8 cellular contexts compared by ENCODE assay signal in genomic region chr4:73067971-73068394, GRCh38.
DNase-seq lines count a peak whose midpoint lies in the region; ATAC-seq and TF ChIP-seq lines count a peak whose summit lies in the region.

No MANE protein-coding gene starts in this region.

- no peaks in the 10 kb centered on the region for H4K20me1 ChIP-seq in Loucy (ENCODE audit: insufficient read depth, low read length, poor library complexity, severe bottlenecking)

- no peak for TF ChIP-seq CTCF in Loucy (conservative IDR thresholded peaks at IDR 0.05; ENCODE audit: low read length)
- no peak for TF ChIP-seq CTCF in cardiac fibroblast (IDR thresholded peaks at IDR 0.05; ENCODE audit: low read depth, low read length)

- peaks cover 32% of the 10 kb centered on the region for H3K79me2 ChIP-seq in Loucy (ENCODE audit: insufficient read depth, low read length)

- DNase-seq in CD1c-positive myeloid dendritic cell (ENCODE audit: extremely low spot score): peak; percentile 37
- DNase-seq in cardiac fibroblast (ENCODE audit: low read depth in 2 of 2): peak; percentile 15 to 53
- DNase-seq in GDM1 (lab: John Stamatoyannopoulos, UW): no peak

- peak overlapping the region; percentile 83 for H3K9ac ChIP-seq in Loucy (ENCODE audit: low read depth, low read length, poor library complexity, severe bottlenecking)

- peak overlapping the region; percentile 99 for H3K27ac ChIP-seq in muscle layer of duodenum (ENCODE audit: low read length)

- peak overlapping the region; percentile 78 for H3K4me2 ChIP-seq in Loucy (ENCODE audit: low read depth, low read length, poor library complexity, severe bottlenecking)

- peak overlapping the region; percentile 82 for H2AFZ ChIP-seq in Loucy (ENCODE audit: low read length)

- H3K9me2 ChIP-seq in Loucy (replicated peaks; ENCODE audit: low read depth, low read length): no peaks in the 10 kb centered on the region

- H3K27me3 ChIP-seq in Loucy (ENCODE audit: insufficient read depth, low read length, poor library complexity, severe bottlenecking): no peaks in the 10 kb centered on the region
- no peaks in the 10 kb centered on the region for H3K27me3 ChIP-seq in muscle layer of duodenum (ENCODE audit: low read depth, low read length)

- H3K9me3 ChIP-seq in Loucy (ENCODE audit: insufficient read depth, low read depth, low read length) (no peaks in the 10 kb centered on the region), muscle layer of duodenum (ENCODE audit: control insufficient read depth in 1 of 2, low read length in 2 of 2) (no peaks in the 10 kb centered on the region)

- no peaks in the 10 kb centered on the region for H3F3A ChIP-seq in Loucy (ENCODE audit: low read depth)

- ATAC-seq in GM21717 (IDR thresholded peaks at IDR 0.05; ENCODE audit: unreplicated experiment) (no peak), HG03135 (IDR thresholded peaks at IDR 0.05; ENCODE audit: unreplicated experiment) (no peak), GM21529 (IDR thresholded peaks at IDR 0.05; ENCODE audit: unreplicated experiment) (no peak)

- H3K36me3 ChIP-seq in Loucy (ENCODE audit: insufficient read depth, low read length): no peaks in the 10 kb centered on the region
- peaks cover 20 to 27% of the 10 kb centered on the region in 2 donors for H3K36me3 ChIP-seq in muscle layer of duodenum (ENCODE audit: control insufficient read depth in 1 of 2, insufficient read depth in 2 of 2, low read length in 2 of 2)

- peak overlapping the region; percentile 83 for H3K4me3 ChIP-seq in Loucy (ENCODE audit: low read length, poor library complexity, severe bottlenecking)
- H3K4me3 ChIP-seq in cardiac fibroblast (replicated peaks in 1 of 2; ENCODE audit: low read depth in 2 of 2, low read length in 2 of 2): peak overlapping the region; percentile 81 to 85
- H3K4me3 ChIP-seq in muscle layer of duodenum (ENCODE audit: low read depth in 1 of 2, low read length in 2 of 2): peak overlapping the region; percentile 83 to 94

- H3K4me1 ChIP-seq in Loucy (ENCODE audit: insufficient read depth, low read length, poor library complexity, severe bottlenecking) (peaks cover 34% of the 10 kb centered on the region), muscle layer of duodenum (ENCODE audit: control insufficient read depth in 1 of 2, insufficient read depth in 2 of 2, low read length in 2 of 2) (peaks cover 0 to 7% of the 10 kb centered on the region in 2 donors)
